In the genomic region with DNA sequence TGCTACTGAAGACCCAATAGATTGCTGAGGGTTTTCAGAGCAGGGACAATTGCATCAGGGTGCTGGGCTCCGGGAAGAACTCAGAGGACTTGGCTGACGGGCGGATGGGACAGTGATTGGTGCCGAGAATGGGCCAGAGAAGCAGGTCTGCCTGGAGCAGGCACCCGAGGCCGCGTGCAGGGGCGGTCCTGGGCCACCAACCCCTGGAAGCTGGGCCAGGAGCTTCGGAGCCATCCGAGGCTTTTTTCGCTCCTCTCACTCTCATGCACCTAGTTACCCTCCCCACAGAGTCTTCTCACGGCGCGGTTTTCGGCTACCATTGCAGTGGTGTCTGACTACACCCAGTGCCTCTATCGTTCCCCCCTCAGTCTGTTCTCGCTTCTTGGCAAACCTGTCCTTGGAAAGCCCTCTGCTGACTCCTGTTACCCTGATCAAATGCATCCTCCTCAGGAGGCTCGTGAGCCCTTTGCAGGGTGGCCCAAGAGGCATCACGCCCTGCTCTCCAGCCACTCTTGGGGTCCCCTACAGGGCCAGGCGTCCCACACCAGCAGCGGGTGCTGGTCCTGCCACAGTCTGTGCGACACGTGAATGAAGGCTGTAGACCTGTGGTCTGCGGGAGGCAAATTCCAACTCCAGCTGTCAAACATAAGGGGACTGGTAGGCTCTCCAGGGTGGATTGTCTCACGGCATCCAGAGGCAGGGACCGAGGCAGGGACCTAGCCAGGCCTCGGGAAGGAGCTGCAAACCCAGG, we compare ENCODE assay signal across 9 cellular contexts. TPM values are rescaled to one million over a fixed set of nuclear protein-coding genes. Genes with fewer than 3 reads are reported as not detected.
DNase-seq lines count a peak whose midpoint lies in the region; TF ChIP-seq lines count a peak whose summit lies in the region.
"Had no signal": no experiment of that assay in that cellular context is flagged by ENCODE, and none has a peak within 500 bp of the region (broad histone marks: within the 10 kb centered on the region; RNA-seq: fewer than 3 reads in every experiment).

No MANE protein-coding gene starts in this region.

- no peak overlapping the region for H3K27ac ChIP-seq in duodenal mucosa (ENCODE audit: low read depth, low read length)

- H3K4me1 Mint-ChIP-seq in nephron, result peaks cover 11% of the 10 kb centered on the region

- no peaks in the 10 kb centered on the region for H3K9me3 ChIP-seq in BE2C
- no peaks in the 10 kb centered on the region for H3K9me3 ChIP-seq in Loucy (ENCODE audit: insufficient read depth, low read depth, low read length)
- no peaks in the 10 kb centered on the region for H3K9me3 ChIP-seq in duodenal mucosa (ENCODE audit: control insufficient read depth in 1 of 2, low read length in 2 of 2)

- H3K27me3 Mint-ChIP-seq in nephron (ENCODE audit: low read depth), result no peaks in the 10 kb centered on the region

- peak overlapping the region; percentile 83 to 91 (median 90) for H3K4me3 Mint-ChIP-seq in nephron

- H4K20me1 ChIP-seq in Loucy (ENCODE audit: insufficient read depth, low read length, poor library complexity, severe bottlenecking), result peaks cover 32% of the 10 kb centered on the region

- H3K9me2 ChIP-seq in Loucy (replicated peaks; ENCODE audit: low read depth, low read length), result no peaks in the 10 kb centered on the region

- no peaks in the 10 kb centered on the region for H3K9me3 Mint-ChIP-seq in nephron

- H3K4me1 ChIP-seq in BE2C (peaks cover 2% of the 10 kb centered on the region; the same call in 1 of the 2 replicates), Loucy (ENCODE audit: insufficient read depth, low read length, poor library complexity, severe bottlenecking) (peaks cover 69% of the 10 kb centered on the region), duodenal mucosa (ENCODE audit: control insufficient read depth in 1 of 2, insufficient read depth in 2 of 2, low read length in 2 of 2) (peaks cover 28 to 33% of the 10 kb centered on the region in 2 donors)

- H3K4me2 ChIP-seq in Loucy (ENCODE audit: low read depth, low read length, poor library complexity, severe bottlenecking), result peak overlapping the region; percentile 88

- peak overlapping the region; percentile 63 to 82 (median 72) for H3K27ac Mint-ChIP-seq in nephron

- H3K27me3 ChIP-seq in BE2C (0 out of 2 replicates have a peak, but pooled peaks cover 4% of the 10 kb centered on the region), Loucy (ENCODE audit: insufficient read depth, low read length, poor library complexity, severe bottlenecking) (no peaks in the 10 kb centered on the region), duodenal mucosa (ENCODE audit: control insufficient read depth in 1 of 2, insufficient read depth in 2 of 2, low read length in 2 of 2) (no peaks in the 10 kb centered on the region)

- no peaks in the 10 kb centered on the region for H3F3A ChIP-seq in Loucy (ENCODE audit: low read depth)

- H3K9ac ChIP-seq in Loucy (ENCODE audit: low read depth, low read length, poor library complexity, severe bottlenecking) (peak overlapping the region; percentile 92), duodenal mucosa (ENCODE audit: low read depth in 1 of 2, low read length in 2 of 2) (peak overlapping the region; percentile 77 to 95)

- H3K36me3 ChIP-seq in BE2C (peaks cover 24% of the 10 kb centered on the region), Loucy (ENCODE audit: insufficient read depth, low read length) (peaks cover 15% of the 10 kb centered on the region; the same call in 1 of the 2 replicates), duodenal mucosa (ENCODE audit: control insufficient read depth in 1 of 2, insufficient read depth in 2 of 2, low read length in 2 of 2) (peaks cover 15 to 24% of the 10 kb centered on the region in 2 donors)

- no peak for TF ChIP-seq CTCF in BE2C (IDR thresholded peaks at IDR 0.05; ENCODE audit: low read depth, low read length)
- TF ChIP-seq CTCF in Loucy (conservative IDR thresholded peaks at IDR 0.05; ENCODE audit: low read length), result no peak
- no peak for TF ChIP-seq CTCF in nephron (IDR thresholded peaks at IDR 0.05; ENCODE audit: unreplicated experiment in 3 of 3)

- no peak overlapping the region for H2AFZ ChIP-seq in Loucy (ENCODE audit: low read length)

- peaks cover 17% of the 10 kb centered on the region for H3K36me3 Mint-ChIP-seq in nephron (ENCODE audit: low read depth)

- no peak for DNase-seq in BE2C
- no peak for DNase-seq in A172 (ENCODE audit: low spot score)
- DNase-seq in activated gamma-delta T cell treated with Interleukin-2 at 50 U/mL for 16 hours, result no peak
- no peak for DNase-seq in NCI-H1105 (lab: John Stamatoyannopoulos, UW)
- DNase-seq in COLO829 (ENCODE audit: low spot score), result no peak
- DNase-seq: stimulated activated CD4-positive, alpha-beta T cell treated with anti-CD3 and anti-CD28 coated beads, Interleukin-4, amount 100 ng/mL, for 1 hour had no signal

- peak overlapping the region; percentile 88 for H3K4me3 ChIP-seq in BE2C (ENCODE audit: low read depth, low read length)
- H3K4me3 ChIP-seq in Loucy (ENCODE audit: low read length, poor library complexity, severe bottlenecking), result peak overlapping the region; percentile 92
- H3K4me3 ChIP-seq in duodenal mucosa (ENCODE audit: low read depth in 1 of 2, low read length in 2 of 2), result peak overlapping the region; percentile 91 to 93

- H3K79me2 ChIP-seq in Loucy (ENCODE audit: insufficient read depth, low read length), result peaks cover 49% of the 10 kb centered on the region

RNA-seq across cellular contexts. Expression of a gene that starts 1.2 kb away (rescaled TPM):
- 240 TPM for polyA plus RNA-seq in BE2C (2012; ENCODE audit: insufficient read depth, insufficient read length, low read depth)
- 271 and 287 TPM in 2 replicates for total RNA-seq in A172 (2014; rRNA removed; shearing (Covaris generic))

RNA-seq across cellular contexts. Expression of a gene that starts 51.2 kb away (rescaled TPM):
- not detected for polyA plus RNA-seq in BE2C (2012; ENCODE audit: insufficient read depth, insufficient read length, low read depth)
- 0.95 and 5.2 TPM in 2 replicates for total RNA-seq in A172 (2014; rRNA removed; shearing (Covaris generic))
